In the genomic region with DNA sequence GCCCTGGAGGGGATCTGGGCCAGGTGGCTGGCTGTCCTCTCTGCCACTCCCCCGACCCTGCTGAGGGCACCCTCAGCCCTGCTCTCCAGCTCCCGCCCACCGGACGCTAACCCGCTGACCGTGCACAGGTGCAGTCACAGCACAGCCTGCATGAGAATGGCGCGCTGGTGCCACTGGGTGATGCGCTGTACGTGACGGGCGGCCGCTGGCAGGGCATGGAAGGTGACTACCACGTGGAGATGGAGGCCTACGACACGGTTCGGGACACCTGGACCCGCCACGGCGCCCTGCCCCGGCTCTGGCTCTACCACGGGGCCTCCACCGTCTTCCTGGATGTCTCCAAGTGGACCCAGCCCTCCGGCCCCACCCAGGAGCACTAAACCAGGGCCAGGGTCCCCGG, we compare ENCODE assay signal across 21 cellular contexts. TPM values are rescaled to one million over a fixed set of nuclear protein-coding genes. Genes with fewer than 3 reads are reported as not detected.
DNase-seq lines count a peak whose midpoint lies in the region; ATAC-seq, FAIRE-seq and TF ChIP-seq lines count a peak whose summit lies in the region.
"Had no signal": no experiment of that assay in that cellular context is flagged by ENCODE, and none has a peak within 500 bp of the region (broad histone marks: within the 10 kb centered on the region; RNA-seq: fewer than 3 reads in every experiment).

No MANE protein-coding gene starts in this region.

- no peak overlapping the region for H2AFZ ChIP-seq in H1 (ENCODE audit: low read length)
- H2AFZ ChIP-seq: GM23248 had no signal

- no peak for TF ChIP-seq RAD21 in H1 (IDR thresholded peaks at IDR 0.05 in 1 of 2, conservative IDR thresholded peaks at IDR 0.05 in 1 of 2; ENCODE audit: low read depth in 2 of 2, low read length in 2 of 2)

- no peak for DNase-seq in H1 (ENCODE audit: low read depth in 1 of 2, low spot score in 2 of 2)
- no peak for DNase-seq in psoas muscle
- DNase-seq in NCI-H2171 (lab: John Stamatoyannopoulos, UW) = no peak
- no peak for DNase-seq in activated effector memory CD4-positive, alpha-beta T cell treated with Interleukin-2 at 50 U/mL for 16 hours
- DNase-seq in AML-193 (lab: John Stamatoyannopoulos, UW) = no peak
- DNase-seq: C1 segment of cervical spinal cord; CD4-positive, CD25-positive, alpha-beta regulatory T cell; CD8-positive, alpha-beta memory T cell; COR-L47; GM23248; HCEC 1CT; KG1 had no signal

- H3K14ac ChIP-seq in H1 (ENCODE audit: insufficient read length) = no peak overlapping the region

- H3K79me2 ChIP-seq in H1 (ENCODE audit: control insufficient read depth in 1 of 2, insufficient read depth in 2 of 2, low read length in 2 of 2) = no peaks in the 10 kb centered on the region

- H2BK12ac ChIP-seq in H1 (ENCODE audit: low read depth, low read length) = peak overlapping the region; percentile 75; the same call in 1 of the 2 replicates

- no peaks in the 10 kb centered on the region for H3K23me2 ChIP-seq in H1 (ENCODE audit: low read depth, low read length)

- H2BK20ac ChIP-seq in H1 (ENCODE audit: low read length) = no peak overlapping the region

- H4K91ac ChIP-seq in H1 (replicated peaks; ENCODE audit: insufficient read length, low read length) = no peak overlapping the region

- H4K20me1 ChIP-seq in BLaER1 (no peaks in the 10 kb centered on the region), H1 (replicated peaks in 1 of 2; ENCODE audit: control insufficient read depth in 1 of 2, insufficient read depth in 2 of 2, low read length in 2 of 2) (no peaks in the 10 kb centered on the region)
- peaks cover 0 to 18% (median 0%) of the 10 kb centered on the region in 11 experiments; a peak in 3 of 22 replicates for H4K20me1 ChIP-seq in BLaER1 treated with 17β-estradiol and CSF1 and Interleukin-3, amounts not matched to agents 10 nM and 100 nM

- H4K5ac ChIP-seq in H1 (ENCODE audit: insufficient read length, low read depth, low read length) = no peak overlapping the region

- H3K9me3 ChIP-seq in BLaER1 (no peaks in the 10 kb centered on the region; the same call in 1 of the 2 replicates), H1 (ENCODE audit: insufficient read depth in 2 of 2, low read depth in 1 of 2, low read length in 1 of 2) (no peaks in the 10 kb centered on the region), psoas muscle (no peaks in the 10 kb centered on the region)
- H3K9me3 ChIP-seq in BLaER1 treated with 17β-estradiol and CSF1 and Interleukin-3, amounts not matched to agents 10 nM and 100 nM (replicated peaks in 1 of 11) = peaks cover 0 to 11% (median 0%) of the 10 kb centered on the region in 11 experiments; a peak in 2 of 22 replicates

- H3K9ac ChIP-seq in BLaER1 (no peak overlapping the region), H1 (replicated peaks in 1 of 4; ENCODE audit: extremely low read depth in 1 of 4, low read depth in 3 of 4, low read length in 3 of 4) (no peak overlapping the region)
- H3K9ac ChIP-seq in BLaER1 treated with 17β-estradiol and CSF1 and Interleukin-3, amounts not matched to agents 10 nM and 100 nM = 0 out of 22 replicates have a peak overlapping the region, but pooled peaks of 1 of the 11 experiments have one; percentile 24
- H3K9ac ChIP-seq: GM23248 had no signal

- no peak for TF ChIP-seq POLR2A in H1 (IDR thresholded peaks at IDR 0.05; ENCODE audit: control extremely low read depth in 1 of 2, low read depth in 2 of 2, low read length in 2 of 2)

- H2AK5ac ChIP-seq in H1 (ENCODE audit: low read depth, low read length) = no peak overlapping the region

- H3K23ac ChIP-seq in H1 (ENCODE audit: insufficient read length) = no peak overlapping the region

- TF ChIP-seq CTCF in H1 (IDR thresholded peaks at IDR 0.05; ENCODE audit: control extremely low read depth in 1 of 3, insufficient read depth in 1 of 3, low read depth in 1 of 3, low read length in 3 of 3) (no peak), psoas muscle (IDR thresholded peaks at IDR 0.05) (no peak)

- no peak overlapping the region; the same call in 1 of the 2 replicates for H2BK15ac ChIP-seq in H1 (ENCODE audit: low read length)

- WGBS in H1 (ENCODE audit: extremely low coverage in 1 of 2, insufficient coverage in 1 of 2, insufficient read length in 1 of 2, insufficient replicate concordance in 2 of 2, low coverage in 1 of 2, low lambda C conversion rate in 2 of 2, missing lambda C conversion rate in 1 of 2), 2 experiments = 90% methylated on average over 24 of the region's 25 CpGs; no CpG with 5 or more reads in 1 of the 2 experiments
- WGBS in psoas muscle, 3 donors = 74 to 83% (median 77%) methylated on average over 16 to 25 of the region's 25 CpGs

- H4K8ac ChIP-seq in H1 (ENCODE audit: extremely low read depth, insufficient read depth, low read length) = no peak overlapping the region

- H3K4me2 ChIP-seq in BLaER1 = peak overlapping the region; percentile 36
- H3K4me2 ChIP-seq in BLaER1 treated with 17β-estradiol and CSF1 and Interleukin-3, amounts not matched to agents 10 nM and 100 nM = peak overlapping the region in 6 of 11 experiments; percentile 8 to 40 (median 22); a peak in 8 of 22 replicates
- H3K4me2 ChIP-seq in H1 (ENCODE audit: insufficient read depth in 1 of 2, low read depth in 2 of 2, low read length in 2 of 2) = no peak overlapping the region

- ATAC-seq in psoas muscle = no peak
- no peak for ATAC-seq in GM19351 (IDR thresholded peaks at IDR 0.05; ENCODE audit: unreplicated experiment)

- H3K18ac ChIP-seq in H1 (ENCODE audit: extremely low read depth, low read length) = no peak overlapping the region

- POLR2A ChIA-PET in H1 (lab: Charles Lee; ENCODE audit: partially characterized antibody) = interaction anchor here (1.1 kb wide), 1 partner anchor 10 kb away, joined by 3 read pairs; no protein-coding TSS in a partner anchor

- H3K27ac ChIP-seq in BLaER1 = no peak overlapping the region; the same call in 1 of the 2 replicates
- no peak overlapping the region for H3K27ac ChIP-seq in BLaER1 treated with 17β-estradiol and CSF1 and Interleukin-3, amounts not matched to agents 10 nM and 100 nM
- no peak overlapping the region for H3K27ac ChIP-seq in H1 (ENCODE audit: low read depth, low read length)
- peak overlapping the region; percentile 99 for H3K27ac ChIP-seq in psoas muscle
- H3K27ac ChIP-seq: GM23248 had no signal

- H3K56ac ChIP-seq in H1 (replicated peaks; ENCODE audit: insufficient read length, low read depth, low read length) = no peak overlapping the region

- no peaks in the 10 kb centered on the region for H3K79me1 ChIP-seq in H1 (ENCODE audit: low read depth, low read length)

- H2BK120ac ChIP-seq in H1 (replicated peaks; ENCODE audit: low read depth, low read length) = no peak overlapping the region

- no peak overlapping the region for H3K4me3 ChIP-seq in BLaER1
- H3K4me3 ChIP-seq in BLaER1 treated with 17β-estradiol and CSF1 and Interleukin-3, amounts not matched to agents 10 nM and 100 nM = no peak overlapping the region
- no peak overlapping the region for H3K4me3 ChIP-seq in H1 (ENCODE audit: extremely low read depth in 1 of 4, insufficient read depth in 2 of 4, low read depth in 3 of 4, low read length in 4 of 4)
- peak overlapping the region; percentile 48 for H3K4me3 ChIP-seq in psoas muscle
- H3K4me3 ChIP-seq: GM23248 had no signal

- no peak for FAIRE-seq in H1 (lab: Jason Lieb, UNC)
- FAIRE-seq: A204.1, G401.6, GM12891, GM19239, H54, HTR-8/SVneo had no signal

- H3K4me1 ChIP-seq in BLaER1 (peaks cover 54% of the 10 kb centered on the region), H1 (replicated peaks in 1 of 4; ENCODE audit: control insufficient read depth in 3 of 4, insufficient read depth in 4 of 4, low read length in 3 of 4) (peaks cover 0 to 9% (median 5%) of the 10 kb centered on the region in 4 experiments; a peak in 6 of 7 replicates), psoas muscle (peaks cover 71% of the 10 kb centered on the region)
- H3K4me1 ChIP-seq in BLaER1 treated with 17β-estradiol and CSF1 and Interleukin-3, amounts not matched to agents 10 nM and 100 nM = peaks cover 0 to 55% (median 44%) of the 10 kb centered on the region in 10 experiments; a peak in 16 of 20 replicates

- H3K36me3 ChIP-seq in BLaER1 (no peaks in the 10 kb centered on the region), H1 (ENCODE audit: control insufficient read depth in 2 of 4, insufficient read depth in 4 of 4, low read length in 3 of 4) (no peaks in the 10 kb centered on the region), psoas muscle (ENCODE audit: insufficient read depth in 1 of 2, low read depth in 1 of 2) (peaks cover 3 to 40% of the 10 kb centered on the region in 2 donors)
- H3K36me3 ChIP-seq in BLaER1 treated with 17β-estradiol and CSF1 and Interleukin-3, amounts not matched to agents 10 nM and 100 nM = no peaks in the 10 kb centered on the region

- CTCF ChIA-PET in H1 (lab: Charles Lee; ENCODE audit: partially characterized antibody) = interaction anchor here (0.6 to 6.4 kb wide), 3 partner anchors 10 to 109 kb away, joined by 3 to 72 read pairs (median 8); a partner anchor contains a TSS

- no peak overlapping the region; the same call in 1 of the 2 replicates for H2BK5ac ChIP-seq in H1 (ENCODE audit: low read depth, low read length)

- TF ChIP-seq EP300 in H1 (IDR thresholded peaks at IDR 0.05; ENCODE audit: borderline replicate concordance in 1 of 2, low read depth in 2 of 2, low read length in 2 of 2) = no peak

- H3K27me3 ChIP-seq in BLaER1 (no peaks in the 10 kb centered on the region), H1 (replicated peaks in 1 of 4; ENCODE audit: control insufficient read depth in 3 of 4, extremely low read depth in 1 of 4, insufficient read depth in 3 of 4, low read length in 3 of 4) (peaks cover 0 to 2% (median under 1%) of the 10 kb centered on the region in 4 experiments; a peak in 1 of 7 replicates), psoas muscle (ENCODE audit: insufficient read depth in 3 of 3, low read length in 2 of 3) (no peaks in the 10 kb centered on the region)
- H3K27me3 ChIP-seq in BLaER1 treated with 17β-estradiol and CSF1 and Interleukin-3, amounts not matched to agents 10 nM and 100 nM = no peaks in the 10 kb centered on the region

- intact Hi-C loops in psoas muscle (cut with DNase I) = no loop called here

- peak overlapping the region; percentile 53 for H3K4ac ChIP-seq in H1 (replicated peaks; ENCODE audit: insufficient read length, low read depth, low read length)

RNA-seq across cellular contexts. Expression of a gene that starts 8.1 kb away (rescaled TPM):
- total RNA-seq in H1 (2021; fragmentation: NEBNext Ultra II Directional; extraction: Animal tissue kit (Norgen Biotek cat#: 25700)) = 1.8 and 2.5 TPM in 2 replicates
- 3.6 and 5.1 TPM in 2 replicates for polyA plus RNA-seq in H1 (2011; rRNA removed)
- polyA plus RNA-seq in H1 (2011; cell fraction: cytosol; rRNA removed) = 4.8 TPM
- polyA plus RNA-seq in H1 (2011; cell fraction: nucleus; rRNA removed) = 10.3 TPM
- 2.8 to 3.5 TPM (median 2.8 TPM) in 4 replicates for polyA plus RNA-seq in H1 (2012, experiment 1 of 2)
- 3.2 TPM for polyA plus RNA-seq in H1 (2012, experiment 2 of 2)
- polyA plus RNA-seq in H1 (2013, experiment 1 of 2) = 3.1 TPM
- polyA plus RNA-seq in H1 (2013, experiment 2 of 2) = 2.8 TPM
- 1.1 and 1.3 TPM in 2 replicates for polyA minus RNA-seq in H1 (2011; rRNA and poly(A)+ RNA removed)
- polyA minus RNA-seq in H1 (2011; cell fraction: cytosol; rRNA and poly(A)+ RNA removed) = 2.8 TPM
- polyA minus RNA-seq in H1 (2011; cell fraction: nucleus; rRNA and poly(A)+ RNA removed) = 1.4 TPM
- 10 to 100 TPM in 1 of 4 donors, 1 to 10 TPM in 3; 1.8 to 18.2 (median 4.5) TPM for total RNA-seq in psoas muscle
- polyA plus RNA-seq in psoas muscle = 10 to 100 TPM in 1 of 3 donors, 1 to 10 TPM in 2; 1.4 to 15.4 (median 1.7) TPM
- total RNA-seq: CD4-positive, CD25-positive, alpha-beta regulatory T cell had no signal
- polyA plus RNA-seq: CD8-positive, alpha-beta memory T cell had no signal

RNA-seq across cellular contexts. Expression of a gene that starts 12.2 kb away (rescaled TPM):
- total RNA-seq in H1 (2021; fragmentation: NEBNext Ultra II Directional; extraction: Animal tissue kit (Norgen Biotek cat#: 25700)) = 0.08 TPM in 1 of 2 replicates, not detected in the other
- polyA plus RNA-seq in H1 (2011; rRNA removed) (0.03 TPM in 1 of 2 replicates, not detected in the other), psoas muscle (100 to 1,000 TPM in 1 of 3 donors, 10 to 100 TPM in 2; 67.7 to 121 (median 91.7) TPM)
- 0.01 TPM for polyA plus RNA-seq in H1 (2011; cell fraction: cytosol; rRNA removed)
- 0.07 TPM for polyA plus RNA-seq in H1 (2011; cell fraction: nucleus; rRNA removed)
- not detected in 4 replicates for polyA plus RNA-seq in H1 (2012, experiment 1 of 2)
- polyA plus RNA-seq in H1 (2012, experiment 2 of 2) = not detected
- not detected for polyA plus RNA-seq in H1 (2013, experiment 1 of 2)
- polyA plus RNA-seq in H1 (2013, experiment 2 of 2) = not detected
- polyA minus RNA-seq in H1 (2011; rRNA and poly(A)+ RNA removed) = not detected in 2 replicates
- polyA minus RNA-seq in H1 (2011; cell fraction: cytosol; rRNA and poly(A)+ RNA removed) = not detected
- polyA minus RNA-seq in H1 (2011; cell fraction: nucleus; rRNA and poly(A)+ RNA removed) = not detected
- 100 to 1,000 TPM in 3 of 4 donors, 10 to 100 TPM in 1; 82.1 to 175 (median 153) TPM for total RNA-seq in psoas muscle
- total RNA-seq: CD4-positive, CD25-positive, alpha-beta regulatory T cell; CD8-positive, alpha-beta memory T cell had no signal
- polyA plus RNA-seq: CD4-positive, CD25-positive, alpha-beta regulatory T cell; CD8-positive, alpha-beta memory T cell had no signal

RNA-seq across cellular contexts. Expression of a gene that starts 50.5 kb away (rescaled TPM):
- 1.3 and 1.8 TPM in 2 replicates for total RNA-seq in H1 (2021; fragmentation: NEBNext Ultra II Directional; extraction: Animal tissue kit (Norgen Biotek cat#: 25700))
- 0.68 and 1.6 TPM in 2 replicates for polyA plus RNA-seq in H1 (2011; rRNA removed)
- 1.3 TPM for polyA plus RNA-seq in H1 (2011; cell fraction: cytosol; rRNA removed)
- polyA plus RNA-seq in H1 (2011; cell fraction: nucleus; rRNA removed) = 2.8 TPM
- 0.54 to 1.2 TPM (median 0.82 TPM) in 4 replicates for polyA plus RNA-seq in H1 (2012, experiment 1 of 2)
- 0.66 TPM for polyA plus RNA-seq in H1 (2012, experiment 2 of 2)
- 0.75 TPM for polyA plus RNA-seq in H1 (2013, experiment 1 of 2)
- polyA plus RNA-seq in H1 (2013, experiment 2 of 2) = 0.64 TPM
- 0.15 and 0.60 TPM in 2 replicates for polyA minus RNA-seq in H1 (2011; rRNA and poly(A)+ RNA removed)
- polyA minus RNA-seq in H1 (2011; cell fraction: cytosol; rRNA and poly(A)+ RNA removed) = 0.73 TPM
- polyA minus RNA-seq in H1 (2011; cell fraction: nucleus; rRNA and poly(A)+ RNA removed) = 1.2 TPM
- under 1 TPM in 3 of 4 donors, not detected in 1; 0.17 to 0.32 (median 0.22) TPM for total RNA-seq in psoas muscle
- under 1 TPM; 0.04 to 0.14 (median 0.12) TPM for polyA plus RNA-seq in psoas muscle
- total RNA-seq: CD4-positive, CD25-positive, alpha-beta regulatory T cell; CD8-positive, alpha-beta memory T cell had no signal
- polyA plus RNA-seq: CD4-positive, CD25-positive, alpha-beta regulatory T cell; CD8-positive, alpha-beta memory T cell had no signal

RNA-seq across cellular contexts. Expression of a gene that starts 52.8 kb away (rescaled TPM):
- total RNA-seq in H1 (2021; fragmentation: NEBNext Ultra II Directional; extraction: Animal tissue kit (Norgen Biotek cat#: 25700)) = 30.4 and 33.8 TPM in 2 replicates
- 23.5 and 29.4 TPM in 2 replicates for polyA plus RNA-seq in H1 (2011; rRNA removed)
- polyA plus RNA-seq in H1 (2011; cell fraction: cytosol; rRNA removed) = 35.7 TPM
- polyA plus RNA-seq in H1 (2011; cell fraction: nucleus; rRNA removed) = 41.3 TPM
- 23.2 to 32.3 TPM (median 29.4 TPM) in 4 replicates for polyA plus RNA-seq in H1 (2012, experiment 1 of 2)
- 29.2 TPM for polyA plus RNA-seq in H1 (2012, experiment 2 of 2)
- 23.9 TPM for polyA plus RNA-seq in H1 (2013, experiment 1 of 2)
- polyA plus RNA-seq in H1 (2013, experiment 2 of 2) = 24.4 TPM
- polyA minus RNA-seq in H1 (2011; rRNA and poly(A)+ RNA removed) = 23.3 and 23.4 TPM in 2 replicates
- polyA minus RNA-seq in H1 (2011; cell fraction: cytosol; rRNA and poly(A)+ RNA removed) = 7.9 TPM
- 37.9 TPM for polyA minus RNA-seq in H1 (2011; cell fraction: nucleus; rRNA and poly(A)+ RNA removed)
- 10 to 100 TPM; 31.8 to 43.8 (median 39.3) TPM for total RNA-seq in psoas muscle
- 10 to 100 TPM; 55.2 to 66.6 (median 58.4) TPM for polyA plus RNA-seq in psoas muscle

Comparison
In these comparisons a context has a peak if more than half of its experiments do, and no peak if none do; other contexts are left out.
1. H3K4me2 ChIP-seq: peak in BLaER1 (single experiment) and BLaER1 treated with 17β-estradiol and CSF1 and Interleukin-3, amounts not matched to agents 10 nM and 100 nM (6 of 11); none in H1 (0 of 2).
2. RNA of a gene that starts 12.2 kb away (total RNA-seq): 82.1 to 175 TPM in psoas muscle; 0.08 TPM in H1; every median in the first group is over 10 times any median in the second.